ENCODE assay signal across 8 cellular contexts in the genomic region with DNA sequence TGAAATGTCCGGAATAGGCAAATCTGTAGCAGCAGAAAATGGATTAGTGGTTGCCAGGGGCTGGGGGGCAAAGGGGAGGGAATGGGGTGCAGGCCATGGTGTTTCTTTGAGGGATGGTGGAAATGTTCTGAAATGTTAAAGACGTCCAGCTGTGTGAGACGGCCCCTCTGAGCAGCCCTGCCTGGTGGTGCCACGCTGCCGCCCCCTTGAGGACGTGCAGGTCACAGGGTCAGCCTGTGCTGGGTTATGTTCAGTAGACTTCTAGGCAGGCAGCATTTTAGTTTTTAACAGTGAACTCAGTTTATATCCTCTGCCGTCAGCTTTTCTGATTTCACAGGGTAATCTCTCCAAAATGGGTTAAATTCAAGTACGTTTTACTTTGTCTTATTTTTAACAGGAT. TPM values are rescaled to one million over a fixed set of nuclear protein-coding genes. Genes with fewer than 3 reads are reported as not detected.
DNase-seq lines count a peak whose midpoint lies in the region; ATAC-seq and TF ChIP-seq lines count a peak whose summit lies in the region.

No MANE protein-coding gene starts in this region.

- H4K20me1 ChIP-seq in HCT116 (ENCODE audit: insufficient read depth), result no peaks in the 10 kb centered on the region

- peak; percentile 74 for ATAC-seq in HCT116

- H2AFZ ChIP-seq in HCT116 (ENCODE audit: low read depth, low read length, poor library complexity, severe bottlenecking), result no peak overlapping the region

- H3K4me2 ChIP-seq in HCT116 (ENCODE audit: low read length), result no peak overlapping the region

- no peak overlapping the region for H3K27ac ChIP-seq in HCT116 (ENCODE audit: low read depth, low read length)

- H3K36me3 Mint-ChIP-seq in immature natural killer cell, result peaks cover 10 to 25% (median 23%) of the 10 kb centered on the region in 3 donors

- H3K27me3 ChIP-seq in HCT116 (ENCODE audit: insufficient read depth, low read length), result no peaks in the 10 kb centered on the region

- peaks cover 7 to 8% of the 10 kb centered on the region in 2 experiments for H3K4me1 ChIP-seq in HCT116 (ENCODE audit: control insufficient read depth in 1 of 2, insufficient read depth in 2 of 2, low read length in 2 of 2)

- TF ChIP-seq CTCF in AG09309 (IDR thresholded peaks at IDR 0.05; ENCODE audit: control insufficient read depth, insufficient read depth, low read depth, low read length, missing control alignments) (peak; percentile 13), HCT116 (IDR thresholded peaks at IDR 0.05 in 2 of 3, conservative IDR thresholded peaks at IDR 0.05 in 1 of 3; ENCODE audit: borderline replicate concordance in 1 of 3, insufficient read depth in 1 of 3, low read depth in 2 of 3, low read length in 2 of 3) (peak in 2 of 3 experiments; percentile 42 to 54; a peak in 5 of 6 replicates)

- H3K9me3 ChIP-seq in HCT116 (ENCODE audit: control insufficient read depth in 1 of 2, insufficient read depth in 1 of 2, low read depth in 1 of 2, low read length in 2 of 2), result no peaks in the 10 kb centered on the region

- H3K4me3 ChIP-seq in AG09309 (ENCODE audit: control insufficient read depth, low read depth, low read length) (no peak overlapping the region), HCT116 (replicated peaks in 1 of 2; ENCODE audit: low read depth in 1 of 2, low read length in 2 of 2) (no peak overlapping the region)

- H3K4me1 Mint-ChIP-seq in immature natural killer cell, result peaks cover 39 to 57% of the 10 kb centered on the region in 2 donors

- peaks cover 0 to 4% (median 0%) of the 10 kb centered on the region in 3 donors for H3K27me3 Mint-ChIP-seq in immature natural killer cell (ENCODE audit: low read depth in 3 of 3)

- H3K9me2 ChIP-seq in HCT116 (ENCODE audit: insufficient read depth), result no peaks in the 10 kb centered on the region

- CTCF ChIA-PET in HCT116 (lab: Charles Lee), result interaction anchor here (0.7 to 4.2 kb wide), 4 partner anchors 10 to 35 kb away, joined by 3 to 18 read pairs (median 4); no protein-coding TSS in a partner anchor

- H3K79me2 ChIP-seq in HCT116 (ENCODE audit: insufficient read depth, low read length), result peaks cover 6% of the 10 kb centered on the region; the same call in 1 of the 2 replicates

- no peaks in the 10 kb centered on the region for H3K9me3 Mint-ChIP-seq in immature natural killer cell

- peak overlapping the region; percentile 63 to 77 (median 69) for H3K4me3 Mint-ChIP-seq in immature natural killer cell

- BruUV-seq in HCT116 (replicated peaks; lab: Mats Ljungman, UMichigan), result no TSS peak

- POLR2A ChIA-PET in HCT116 (lab: Charles Lee), result no interaction called here

- RAD21 ChIA-PET in HCT116 (lab: Charles Lee; ENCODE audit: low non-redundant PET in 1 of 2, low total read pairs in 2 of 2, uncharacterized antibody in 2 of 2, unreplicated experiment in 2 of 2), result interaction anchor here (1.0 to 1.2 kb wide), 2 partner anchors 35 to 98 kb away, joined by 3 to 4 read pairs; no protein-coding TSS in a partner anchor

- peak overlapping the region; percentile 92 to 99 (median 96) for H3K27ac Mint-ChIP-seq in immature natural killer cell

- peak; percentile 9; the same call in 1 of the 2 replicates for TF ChIP-seq RAD21 in HCT116 (IDR thresholded peaks at IDR 0.05; ENCODE audit: low read depth)

- H3K9ac ChIP-seq in HCT116 (ENCODE audit: low read length), result no peak overlapping the region

- TF ChIP-seq POLR2A in HCT116 (IDR thresholded peaks at IDR 0.05; ENCODE audit: borderline replicate concordance, extremely low read depth, insufficient read depth, insufficient read length), result no peak

- intact Hi-C loops in HCT116 (cut with micrococcal nuclease), result no loop called here

- peaks cover 24 to 33% of the 10 kb centered on the region in 2 experiments; a peak in 3 of 4 replicates for H3K36me3 ChIP-seq in HCT116 (ENCODE audit: control insufficient read depth in 1 of 2, insufficient read depth in 2 of 2, low read length in 2 of 2)

- DNase-seq in AG09309 (ENCODE audit: low read depth) (no peak), HCT116 (ENCODE audit: low read depth, low spot score) (no peak), immature natural killer cell (peak in 2 of 3 donors; percentile 24 to 31), NCI-H1436 (lab: John Stamatoyannopoulos, UW) (no peak), NCI-H2196 treated with DMSO at 0.1 percent for 48 hours (lab: John Stamatoyannopoulos, UW; ENCODE audit: unreplicated experiment) (no peak), superior temporal gyrus (ENCODE audit: extremely low spot score) (no peak), NCI-H128 (lab: John Stamatoyannopoulos, UW; ENCODE audit: unreplicated experiment) (no peak)
- peak; percentile 66 to 73 for DNase-seq in activated CD4-positive, alpha-beta T cell treated with anti-CD3 and anti-CD28 coated beads, Interleukin-2, amount 50 U/mL, for 48 hours

TF ChIP-seq in HCT116, 20 proteins besides CTCF, POLR2A, EP300 and RAD21:
- TF ChIP-seq ZFX (IDR thresholded peaks at IDR 0.05) (no peak), TCF7L2 (IDR thresholded peaks at IDR 0.05; ENCODE audit: borderline replicate concordance, extremely low read depth, insufficient read depth, insufficient read length) (no peak), SIN3A (IDR thresholded peaks at IDR 0.05; ENCODE audit: low read depth) (no peak), CEBPB (IDR thresholded peaks at IDR 0.05; ENCODE audit: low read depth) (no peak), ELF1 (IDR thresholded peaks at IDR 0.05; ENCODE audit: borderline replicate concordance, low read depth) (no peak), JUND (IDR thresholded peaks at IDR 0.05) (no peak), CBX3 (IDR thresholded peaks at IDR 0.05; ENCODE audit: low read depth) (no peak), SRF (IDR thresholded peaks at IDR 0.05; ENCODE audit: low read depth) (no peak), ZNF274 (IDR thresholded peaks at IDR 0.05; ENCODE audit: low read depth, low read length) (no peak), SP1 (IDR thresholded peaks at IDR 0.05; ENCODE audit: low read depth) (no peak), POLR2AphosphoS5 (IDR thresholded peaks at IDR 0.05; ENCODE audit: low read depth, low read length) (no peak), YY1 (IDR thresholded peaks at IDR 0.05; ENCODE audit: extremely low read depth, insufficient replicate concordance, low read depth, low read length) (no peak), EGR1 (IDR thresholded peaks at IDR 0.05; ENCODE audit: low read depth) (no peak)
- TF ChIP-seq, protein P1, sequence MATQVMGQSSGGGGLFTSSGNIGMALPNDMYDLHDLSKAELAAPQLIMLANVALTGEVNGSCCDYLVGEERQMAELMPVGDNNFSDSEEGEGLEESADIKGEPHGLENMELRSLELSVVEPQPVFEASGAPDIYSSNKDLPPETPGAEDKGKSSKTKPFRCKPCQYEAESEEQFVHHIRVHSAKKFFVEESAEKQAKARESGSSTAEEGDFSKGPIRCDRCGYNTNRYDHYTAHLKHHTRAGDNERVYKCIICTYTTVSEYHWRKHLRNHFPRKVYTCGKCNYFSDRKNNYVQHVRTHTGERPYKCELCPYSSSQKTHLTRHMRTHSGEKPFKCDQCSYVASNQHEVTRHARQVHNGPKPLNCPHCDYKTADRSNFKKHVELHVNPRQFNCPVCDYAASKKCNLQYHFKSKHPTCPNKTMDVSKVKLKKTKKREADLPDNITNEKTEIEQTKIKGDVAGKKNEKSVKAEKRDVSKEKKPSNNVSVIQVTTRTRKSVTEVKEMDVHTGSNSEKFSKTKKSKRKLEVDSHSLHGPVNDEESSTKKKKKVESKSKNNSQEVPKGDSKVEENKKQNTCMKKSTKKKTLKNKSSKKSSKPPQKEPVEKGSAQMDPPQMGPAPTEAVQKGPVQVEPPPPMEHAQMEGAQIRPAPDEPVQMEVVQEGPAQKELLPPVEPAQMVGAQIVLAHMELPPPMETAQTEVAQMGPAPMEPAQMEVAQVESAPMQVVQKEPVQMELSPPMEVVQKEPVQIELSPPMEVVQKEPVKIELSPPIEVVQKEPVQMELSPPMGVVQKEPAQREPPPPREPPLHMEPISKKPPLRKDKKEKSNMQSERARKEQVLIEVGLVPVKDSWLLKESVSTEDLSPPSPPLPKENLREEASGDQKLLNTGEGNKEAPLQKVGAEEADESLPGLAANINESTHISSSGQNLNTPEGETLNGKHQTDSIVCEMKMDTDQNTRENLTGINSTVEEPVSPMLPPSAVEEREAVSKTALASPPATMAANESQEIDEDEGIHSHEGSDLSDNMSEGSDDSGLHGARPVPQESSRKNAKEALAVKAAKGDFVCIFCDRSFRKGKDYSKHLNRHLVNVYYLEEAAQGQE (IDR thresholded peaks at IDR 0.05; ENCODE audit: low read depth), result no peak
- TF ChIP-seq, protein P2, sequence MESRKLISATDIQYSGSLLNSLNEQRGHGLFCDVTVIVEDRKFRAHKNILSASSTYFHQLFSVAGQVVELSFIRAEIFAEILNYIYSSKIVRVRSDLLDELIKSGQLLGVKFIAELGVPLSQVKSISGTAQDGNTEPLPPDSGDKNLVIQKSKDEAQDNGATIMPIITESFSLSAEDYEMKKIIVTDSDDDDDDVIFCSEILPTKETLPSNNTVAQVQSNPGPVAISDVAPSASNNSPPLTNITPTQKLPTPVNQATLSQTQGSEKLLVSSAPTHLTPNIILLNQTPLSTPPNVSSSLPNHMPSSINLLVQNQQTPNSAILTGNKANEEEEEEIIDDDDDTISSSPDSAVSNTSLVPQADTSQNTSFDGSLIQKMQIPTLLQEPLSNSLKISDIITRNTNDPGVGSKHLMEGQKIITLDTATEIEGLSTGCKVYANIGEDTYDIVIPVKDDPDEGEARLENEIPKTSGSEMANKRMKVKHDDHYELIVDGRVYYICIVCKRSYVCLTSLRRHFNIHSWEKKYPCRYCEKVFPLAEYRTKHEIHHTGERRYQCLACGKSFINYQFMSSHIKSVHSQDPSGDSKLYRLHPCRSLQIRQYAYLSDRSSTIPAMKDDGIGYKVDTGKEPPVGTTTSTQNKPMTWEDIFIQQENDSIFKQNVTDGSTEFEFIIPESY (IDR thresholded peaks at IDR 0.05; ENCODE audit: extremely low read depth, insufficient replicate concordance, low read length), result no peak
- TF ChIP-seq, protein P3, sequence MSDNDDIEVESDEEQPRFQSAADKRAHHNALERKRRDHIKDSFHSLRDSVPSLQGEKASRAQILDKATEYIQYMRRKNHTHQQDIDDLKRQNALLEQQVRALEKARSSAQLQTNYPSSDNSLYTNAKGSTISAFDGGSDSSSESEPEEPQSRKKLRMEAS (IDR thresholded peaks at IDR 0.05), result no peak
- TF ChIP-seq, protein P4, sequence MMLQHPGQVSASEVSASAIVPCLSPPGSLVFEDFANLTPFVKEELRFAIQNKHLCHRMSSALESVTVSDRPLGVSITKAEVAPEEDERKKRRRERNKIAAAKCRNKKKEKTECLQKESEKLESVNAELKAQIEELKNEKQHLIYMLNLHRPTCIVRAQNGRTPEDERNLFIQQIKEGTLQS (IDR thresholded peaks at IDR 0.05), result no peak

RNA-seq across cellular contexts. Expression of a gene that starts 9.4 kb away (rescaled TPM):
- 44.0 TPM for total RNA-seq in HCT116 (2021; ENCODE audit: unreplicated experiment)
- 25.6 and 26.7 TPM in 2 replicates for polyA plus RNA-seq in HCT116 (2012)
- 10 to 100 TPM; 49.8 to 85.4 (median 77.4) TPM for polyA plus RNA-seq in immature natural killer cell

RNA-seq across cellular contexts. Expression of a gene that starts 58.8 kb away (rescaled TPM):
- not detected for total RNA-seq in HCT116 (2021; ENCODE audit: unreplicated experiment)
- 0.42 and 0.64 TPM in 2 replicates for polyA plus RNA-seq in HCT116 (2012)
- 1 to 10 TPM in 2 of 3 donors, under 1 TPM in 1; 0.75 to 2.2 (median 2.2) TPM for polyA plus RNA-seq in immature natural killer cell

Comparison
In these comparisons a context has a peak if more than half of its experiments do, and no peak if none do; other contexts are left out.
1. DNase-seq: peak in activated CD4-positive, alpha-beta T cell treated with anti-CD3 and anti-CD28 coated beads, Interleukin-2, amount 50 U/mL, for 48 hours (2 of 2) and immature natural killer cell (2 of 3); none in AG09309 (single experiment), HCT116 (single experiment), NCI-H1436 (single experiment), NCI-H2196 treated with DMSO at 0.1 percent for 48 hours (single experiment), superior temporal gyrus (single experiment) and NCI-H128 (single experiment).